ENCODE assay signal across 15 cellular contexts in genomic region chr5:112794410-112794809, GRCh38.
"Had no signal": no experiment of that assay in that cellular context is flagged by ENCODE, and none has a peak within 500 bp of the region (broad histone marks: within the 10 kb centered on the region; RNA-seq: fewer than 3 reads in every experiment).

No MANE protein-coding gene starts in this region.

- DNase-seq: activated CD4-positive, alpha-beta T cell treated with anti-CD3 and anti-CD28 coated beads, Interleukin-2, amount 50 U/mL, for 4 hours; activated CD4-positive, CD25-positive, alpha-beta regulatory T cell treated with anti-CD3 and anti-CD28 coated beads, Interleukin-2, amount 50 U/mL, for 72 hours; activated CD8-positive, alpha-beta memory T cell treated with anti-CD3 and anti-CD28 coated beads, Interleukin-2, amount 10 ng/mL, durations not matched to agents 7 days and 5 days; activated effector memory CD4-positive, alpha-beta T cell treated with anti-CD3 and anti-CD28 coated beads, Interleukin-2, amount 50 U/mL, for 16 hours; activated T-cell treated with anti-CD3 and anti-CD28 coated beads, Interleukin-2, amount 50 U/mL, for 4 hours; amniotic stem cell; body of pancreas; glutamatergic neuron; pancreas; retina; upper lobe of left lung had no signal

- H3K27me3 Mint-ChIP-seq: activated CD8-positive, alpha-beta memory T cell treated with anti-CD3 and anti-CD28 coated beads, Interleukin-2, amount 10 ng/mL, durations not matched to agents 7 days and 5 days had no signal

- H3K9me3 Mint-ChIP-seq: activated naive CD4-positive, alpha-beta T cell treated with anti-CD3 and anti-CD28 coated beads, Interleukin-2, amount 50 U/mL, for 72 hours; activated T-cell treated with anti-CD3 and anti-CD28 coated beads, Interleukin-2, amount 50 U/mL, for 4 hours; stimulated activated effector memory CD8-positive, alpha-beta T cell treated with anti-CD3 and anti-CD28 coated beads, Interleukin-12 subunit alpha, Interleukin-12 subunit beta, amount 100 ng/mL, for 72 hours had no signal

- H3K9me3 ChIP-seq: body of pancreas, esophagus muscularis mucosa, pancreas, upper lobe of left lung had no signal

- ATAC-seq: activated CD8-positive, alpha-beta memory T cell treated with anti-CD3 and anti-CD28 coated beads, Interleukin-2, amount 10 ng/mL, durations not matched to agents 7 days and 5 days; activated naive CD4-positive, alpha-beta T cell treated with anti-CD3 and anti-CD28 coated beads, Interleukin-2, amount 50 U/mL, for 72 hours; activated T-cell treated with anti-CD3 and anti-CD28 coated beads, Interleukin-2, amount 50 U/mL, for 4 hours; body of pancreas; pancreas; stimulated activated effector memory CD8-positive, alpha-beta T cell treated with anti-CD3 and anti-CD28 coated beads, Interleukin-12 subunit alpha, Interleukin-12 subunit beta, amount 100 ng/mL, for 72 hours had no signal

- H3K4me3 ChIP-seq: body of pancreas, esophagus muscularis mucosa, pancreas, smooth muscle cell, upper lobe of left lung had no signal

- H3K27ac Mint-ChIP-seq: activated CD8-positive, alpha-beta memory T cell treated with anti-CD3 and anti-CD28 coated beads, Interleukin-2, amount 10 ng/mL, durations not matched to agents 7 days and 5 days; stimulated activated effector memory CD8-positive, alpha-beta T cell treated with anti-CD3 and anti-CD28 coated beads, Interleukin-12 subunit alpha, Interleukin-12 subunit beta, amount 100 ng/mL, for 72 hours had no signal

- H3K4me3 Mint-ChIP-seq: activated CD8-positive, alpha-beta memory T cell treated with anti-CD3 and anti-CD28 coated beads, Interleukin-2, amount 10 ng/mL, durations not matched to agents 7 days and 5 days; activated T-cell treated with anti-CD3 and anti-CD28 coated beads, Interleukin-2, amount 50 U/mL, for 4 hours; stimulated activated effector memory CD8-positive, alpha-beta T cell treated with anti-CD3 and anti-CD28 coated beads, Interleukin-12 subunit alpha, Interleukin-12 subunit beta, amount 100 ng/mL, for 72 hours had no signal

- H3K4me1 ChIP-seq: body of pancreas, esophagus muscularis mucosa, pancreas, upper lobe of left lung had no signal

- H3K27ac ChIP-seq: body of pancreas, esophagus muscularis mucosa, pancreas, upper lobe of left lung had no signal

- H3K4me1 Mint-ChIP-seq: activated CD8-positive, alpha-beta memory T cell treated with anti-CD3 and anti-CD28 coated beads, Interleukin-2, amount 10 ng/mL, durations not matched to agents 7 days and 5 days; stimulated activated effector memory CD8-positive, alpha-beta T cell treated with anti-CD3 and anti-CD28 coated beads, Interleukin-12 subunit alpha, Interleukin-12 subunit beta, amount 100 ng/mL, for 72 hours had no signal

- H3K27me3 ChIP-seq: body of pancreas, esophagus muscularis mucosa, pancreas, upper lobe of left lung had no signal
